ENCODE assay signal across 11 cellular contexts in genomic region chr17:81523139-81524062, GRCh38. TPM values are rescaled to one million over a fixed set of nuclear protein-coding genes. Genes with fewer than 3 reads are reported as not detected.
DNase-seq lines count a peak whose midpoint lies in the region; ATAC-seq and TF ChIP-seq lines count a peak whose summit lies in the region.
"Had no signal": no experiment of that assay in that cellular context is flagged by ENCODE, and none has a peak within 500 bp of the region (broad histone marks: within the 10 kb centered on the region; RNA-seq: fewer than 3 reads in every experiment).

No MANE protein-coding gene starts in this region.

- no peak overlapping the region for H3K27ac ChIP-seq in Karpas-422 (ENCODE audit: low read length)
- no peak overlapping the region for H3K27ac ChIP-seq in iPS-18a (ENCODE audit: low read length)
- H3K27ac ChIP-seq: KMS-11 had no signal

- H3K27me3 ChIP-seq in Karpas-422 (ENCODE audit: low read length) = no peaks in the 10 kb centered on the region
- peaks cover 52% of the 10 kb centered on the region for H3K27me3 ChIP-seq in iPS-18a (ENCODE audit: control insufficient read depth, insufficient read depth, low read length)

- H3K4me3 Mint-ChIP-seq in WTC11 = no peak overlapping the region

- POLR2A ChIA-PET in WTC11 (lab: Charles Lee) = interaction anchor here (0.5 to 1.6 kb wide), 9 partner anchors 10 to 128 kb away, joined by 3 to 7 read pairs (median 4); partner anchors contain the start of genes ACTG1, BAHCC1 and FAAP100

- no peak overlapping the region for H3K4me2 ChIP-seq in Karpas-422 (ENCODE audit: low read depth, low read length, poor library complexity, severe bottlenecking)
- H3K4me2 ChIP-seq: KMS-11 had no signal

- DNase-seq in AG09319 (ENCODE audit: extremely low read depth, low read depth) (no peak), Karpas-422 (peak; percentile 80), WTC11 (ENCODE audit: low spot score) (peak; percentile 76)
- no peak for DNase-seq in stimulated activated naive CD8-positive, alpha-beta T cell treated with anti-CD3 and anti-CD28 coated beads, Interleukin-15, Interleukin-2, amounts not matched to agents 100 U/mL and 50 U/mL, for 24 hours
- DNase-seq: activated gamma-delta T cell treated with Interleukin-2 at 50 U/mL for 16 hours, naive B cell had no signal

- H3K4me3 ChIP-seq in Karpas-422 (ENCODE audit: low read length) = no peak overlapping the region
- peak overlapping the region; percentile 14 for H3K4me3 ChIP-seq in iPS-18a (ENCODE audit: low read length)

- H3K36me3 ChIP-seq in Karpas-422 (ENCODE audit: insufficient read depth, low read length) (no peaks in the 10 kb centered on the region), iPS-18a (ENCODE audit: control insufficient read depth, low read depth, low read length) (no peaks in the 10 kb centered on the region)

- peaks cover 11% of the 10 kb centered on the region for H3K4me1 Mint-ChIP-seq in WTC11

- H3K9me2 ChIP-seq in Karpas-422 (replicated peaks; ENCODE audit: insufficient read depth, low read length) = no peaks in the 10 kb centered on the region

- CTCF ChIA-PET in WTC11 (lab: Charles Lee) = interaction anchor here (0.6 to 2.5 kb wide), 38 partner anchors 10 to 425 kb away, joined by 3 to 31 read pairs (median 5); partner anchors contain the start of genes ACTG1, BAHCC1, FAAP100 and NDUFAF8

- peaks cover 5% of the 10 kb centered on the region for H3K4me1 ChIP-seq in Karpas-422 (ENCODE audit: low read length)
- H3K4me1 ChIP-seq in iPS-18a (ENCODE audit: control insufficient read depth, low read depth, low read length) = peaks cover 4% of the 10 kb centered on the region

- peak; percentile 66 for ATAC-seq in WTC11
- ATAC-seq in HG03439 (IDR thresholded peaks at IDR 0.05; ENCODE audit: unreplicated experiment) = no peak
- ATAC-seq in HG03135 (IDR thresholded peaks at IDR 0.05; ENCODE audit: unreplicated experiment) = no peak
- ATAC-seq in stimulated activated naive CD8-positive, alpha-beta T cell treated with anti-CD3 and anti-CD28 coated beads, Interleukin-15, Interleukin-2, amounts not matched to agents 100 U/mL and 50 U/mL, for 24 hours = no peak
- ATAC-seq in HG02938 (IDR thresholded peaks at IDR 0.05; ENCODE audit: unreplicated experiment) = no peak

- peaks cover 44% of the 10 kb centered on the region for H3K27me3 Mint-ChIP-seq in WTC11 (ENCODE audit: low read depth)

- no peak overlapping the region for H3K9ac ChIP-seq in Karpas-422 (ENCODE audit: low read length)
- no peak overlapping the region for H3K9ac ChIP-seq in iPS-18a (ENCODE audit: low read length)
- H3K9ac ChIP-seq: KMS-11 had no signal

- peak; percentile 43 for TF ChIP-seq CTCF in AG09319 (IDR thresholded peaks at IDR 0.05; ENCODE audit: low read depth, low read length)
- no peak for TF ChIP-seq CTCF in WTC11 (IDR thresholded peaks at IDR 0.05)

- H2AFZ ChIP-seq in Karpas-422 (ENCODE audit: low read length) = no peak overlapping the region

- H3K27ac Mint-ChIP-seq in WTC11 = no peak overlapping the region

- H3K9me3 ChIP-seq in Karpas-422 (ENCODE audit: low read length) (no peaks in the 10 kb centered on the region), iPS-18a (ENCODE audit: control insufficient read depth, low read depth, low read length) (no peaks in the 10 kb centered on the region)

- H3K79me2 ChIP-seq in Karpas-422 (ENCODE audit: low read length) = no peaks in the 10 kb centered on the region

- no peaks in the 10 kb centered on the region for H3K36me3 Mint-ChIP-seq in WTC11
- H3K36me3 Mint-ChIP-seq: naive B cell had no signal

- no peaks in the 10 kb centered on the region for H3K9me3 Mint-ChIP-seq in WTC11
- H3K9me3 Mint-ChIP-seq: naive B cell had no signal

- 0 out of 2 replicates have a peak, but pooled peaks cover 8% of the 10 kb centered on the region for H4K20me1 ChIP-seq in Karpas-422 (ENCODE audit: insufficient read depth, low read depth, low read length)

TF ChIP-seq in WTC11, 78 proteins besides CTCF, POLR2A, EP300 and RAD21:
- no peak for TF ChIP-seq ETV6 (CRISPR knock-in tag; IDR thresholded peaks at IDR 0.05)
- 0 out of 2 replicates have a peak, but pooled peaks have one; percentile 33 for TF ChIP-seq CBFB (CRISPR knock-in tag; IDR thresholded peaks at IDR 0.05; ENCODE audit: low read depth)
- TF ChIP-seq FOXP1 (CRISPR knock-in tag; IDR thresholded peaks at IDR 0.05; ENCODE audit: borderline replicate concordance) = peak; percentile 54; the same call in 1 of the 2 replicates
TF ChIP-seq in WTC11: peak in this region for 2.

RNA-seq across cellular contexts. Expression of gene FSCN2, which starts 4.8 kb away (rescaled TPM):
- 0.63 and 1.2 TPM in 2 replicates for total RNA-seq in Karpas-422 (2014; rRNA removed; shearing (Covaris generic); ENCODE audit: low replicate concordance)
- total RNA-seq in WTC11 (2021) = 0.31 to 0.89 TPM (median 0.46 TPM) in 3 replicates

RNA-seq across cellular contexts. Expression of gene ACTG1, which starts 10.8 kb away (rescaled TPM):
- total RNA-seq in Karpas-422 (2014; rRNA removed; shearing (Covaris generic); ENCODE audit: low replicate concordance) = 2,634 and 2,913 TPM in 2 replicates
- 3,338 to 3,455 TPM (median 3,348 TPM) in 3 replicates for total RNA-seq in WTC11 (2021)

RNA-seq across cellular contexts. Expression of gene FAAP100, which starts 28.8 kb away (rescaled TPM):
- total RNA-seq in Karpas-422 (2014; rRNA removed; shearing (Covaris generic); ENCODE audit: low replicate concordance) = 14.8 and 30.9 TPM in 2 replicates
- total RNA-seq in WTC11 (2021) = 44.7 to 54.7 TPM (median 47.8 TPM) in 3 replicates

Comparison
In these comparisons a context has a peak if more than half of its experiments do, and no peak if none do; other contexts are left out.
1. DNase-seq: peak in Karpas-422 (single experiment) and WTC11 (single experiment); none in AG09319 (single experiment) and stimulated activated naive CD8-positive, alpha-beta T cell treated with anti-CD3 and anti-CD28 coated beads, Interleukin-15, Interleukin-2, amounts not matched to agents 100 U/mL and 50 U/mL, for 24 hours (single experiment).